Comparison of ENCODE assay signal across 24 cellular contexts in genomic region chr9:2286825-2287455, GRCh38.
DNase-seq lines count a peak whose midpoint lies in the region; ATAC-seq, FAIRE-seq and TF ChIP-seq lines count a peak whose summit lies in the region.
"Had no signal": no experiment of that assay in that cellular context is flagged by ENCODE, and none has a peak within 500 bp of the region (broad histone marks: within the 10 kb centered on the region; RNA-seq: fewer than 3 reads in every experiment).

No MANE protein-coding gene starts in this region.

- WGBS in smooth muscle cell (ENCODE audit: low lambda C conversion rate): 89% methylated on average over 5 of the region's 5 CpGs

- H2AFZ ChIP-seq in Karpas-422 (ENCODE audit: low read length) (no peak overlapping the region), smooth muscle cell (ENCODE audit: low read depth) (no peak overlapping the region)

- H3K27me3 Mint-ChIP-seq in nephron (ENCODE audit: low read depth): no peaks in the 10 kb centered on the region

- peaks cover 64% of the 10 kb centered on the region for H3K4me1 Mint-ChIP-seq in nephron
- H3K4me1 Mint-ChIP-seq: B cell had no signal

- no peaks in the 10 kb centered on the region for H3K9me3 Mint-ChIP-seq in nephron
- H3K9me3 Mint-ChIP-seq: CD4-positive, alpha-beta T cell had no signal

- H3K4me1 ChIP-seq in BLaER1: peaks cover 92% of the 10 kb centered on the region
- H3K4me1 ChIP-seq in Karpas-422 (ENCODE audit: low read length): peaks cover 83% of the 10 kb centered on the region
- peaks cover 3% of the 10 kb centered on the region for H3K4me1 ChIP-seq in smooth muscle cell (ENCODE audit: low read depth)
- peaks cover 0 to 1% of the 10 kb centered on the region in 2 donors for H3K4me1 ChIP-seq in kidney (ENCODE audit: control insufficient read depth in 1 of 2, insufficient read depth in 1 of 2, low read depth in 1 of 2, low read length in 2 of 2)

- H4K20me1 ChIP-seq in BLaER1: no peaks in the 10 kb centered on the region
- H4K20me1 ChIP-seq in Karpas-422 (ENCODE audit: insufficient read depth, low read depth, low read length): no peaks in the 10 kb centered on the region
- H4K20me1 ChIP-seq in smooth muscle cell (ENCODE audit: low read depth): no peaks in the 10 kb centered on the region

- TF ChIP-seq CTCF in nephron (IDR thresholded peaks at IDR 0.05; ENCODE audit: unreplicated experiment in 3 of 3) (no peak), smooth muscle cell (IDR thresholded peaks at IDR 0.05; ENCODE audit: borderline replicate concordance, insufficient read depth, poor library complexity, severe bottlenecking) (no peak), kidney (IDR thresholded peaks at IDR 0.05; ENCODE audit: borderline replicate concordance, extremely low read depth, insufficient read depth) (no peak)

- H3K4me2 ChIP-seq in BLaER1 (peak overlapping the region; percentile 80), Karpas-422 (ENCODE audit: low read depth, low read length, poor library complexity, severe bottlenecking) (peak overlapping the region; percentile 60), smooth muscle cell (no peak overlapping the region)
- H3K4me2 ChIP-seq: SK-N-SH had no signal

- no peak overlapping the region for H3K4me3 Mint-ChIP-seq in nephron
- H3K4me3 Mint-ChIP-seq: B cell; CD4-positive, alpha-beta T cell had no signal

- H3K36me3 ChIP-seq in BLaER1 (no peaks in the 10 kb centered on the region), Karpas-422 (ENCODE audit: insufficient read depth, low read length) (no peaks in the 10 kb centered on the region), smooth muscle cell (ENCODE audit: low read depth) (no peaks in the 10 kb centered on the region), kidney (ENCODE audit: control insufficient read depth in 1 of 2, insufficient read depth in 2 of 2, low read length in 2 of 2) (no peaks in the 10 kb centered on the region)

- H3K27me3 ChIP-seq in BLaER1 (no peaks in the 10 kb centered on the region), Karpas-422 (ENCODE audit: low read length) (no peaks in the 10 kb centered on the region), smooth muscle cell (ENCODE audit: low read depth) (no peaks in the 10 kb centered on the region)

- no peaks in the 10 kb centered on the region for H3F3A ChIP-seq in smooth muscle cell (ENCODE audit: low read depth)

- H3K79me2 ChIP-seq in Karpas-422 (ENCODE audit: low read length) (no peaks in the 10 kb centered on the region), smooth muscle cell (ENCODE audit: low read depth) (no peaks in the 10 kb centered on the region)

- peaks cover under 1% of the 10 kb centered on the region; the same call in 1 of the 2 replicates for H3K9me3 ChIP-seq in BLaER1
- no peaks in the 10 kb centered on the region for H3K9me3 ChIP-seq in Karpas-422 (ENCODE audit: low read length)
- no peaks in the 10 kb centered on the region for H3K9me3 ChIP-seq in smooth muscle cell (replicated peaks; ENCODE audit: low read depth)
- H3K9me3 ChIP-seq in kidney (ENCODE audit: control insufficient read depth in 1 of 2, low read length in 2 of 2): no peaks in the 10 kb centered on the region
- H3K9me3 ChIP-seq: SK-N-SH had no signal

- DNase-seq in Karpas-422 (no peak), left lobe of liver (ENCODE audit: low spot score) (no peak), substantia nigra (lab: John Stamatoyannopoulos, UW) (no peak), NCI-H748 (lab: John Stamatoyannopoulos, UW; ENCODE audit: unreplicated experiment) (no peak), smooth muscle cell (lab: John Stamatoyannopoulos, UW; ENCODE audit: unreplicated experiment) (no peak), kidney (no peak)
- DNase-seq: CD4-positive, alpha-beta T cell; DMS153; IMR-90; MM.1S; NCI-H1092; NCI-H146; NCI-H2029 treated with DMSO at 0.1 percent for 48 hours; NCI-H748 treated with DMSO at 0.1 percent for 48 hours; NK-92 treated with Interleukin-12 subunit alpha and Interleukin-12 subunit beta, amount 100 ng/mL, for 24 hours; OCI-M1; SHP77 treated with DMSO at 0.1 percent for 48 hours; SK-N-SH had no signal

- peak overlapping the region; percentile 98 for H3K27ac ChIP-seq in BLaER1
- H3K27ac ChIP-seq in Karpas-422 (ENCODE audit: low read length): peak overlapping the region; percentile 95
- no peak overlapping the region for H3K27ac ChIP-seq in substantia nigra (ENCODE audit: low read depth, low read length, poor library complexity, severe bottlenecking)
- H3K27ac ChIP-seq in smooth muscle cell (ENCODE audit: low read depth): no peak overlapping the region
- H3K27ac ChIP-seq in kidney (ENCODE audit: low read depth in 2 of 2, low read length in 2 of 2): no peak overlapping the region
- H3K27ac ChIP-seq: HL-60 had no signal

- H3K9ac ChIP-seq in BLaER1 (peak overlapping the region; percentile 45; the same call in 1 of the 2 replicates), Karpas-422 (ENCODE audit: low read length) (peak overlapping the region; percentile 28), smooth muscle cell (ENCODE audit: low read depth) (no peak overlapping the region), kidney (ENCODE audit: low read length in 2 of 2) (no peak overlapping the region)
- H3K9ac ChIP-seq: SK-N-SH had no signal

- intact Hi-C loops in kidney (cut with DNase I): no loop called here

- no peaks in the 10 kb centered on the region for H3K36me3 Mint-ChIP-seq in nephron (ENCODE audit: low read depth)

- FAIRE-seq in kidney (lab: Jason Lieb, UNC): no peak
- FAIRE-seq: GM12892, GM18507 had no signal

- ATAC-seq in left lobe of liver: peak; percentile 74

- peak overlapping the region in 2 of 3 experiments; percentile 30 to 31 for H3K27ac Mint-ChIP-seq in nephron
- H3K27ac Mint-ChIP-seq: B cell; CD4-positive, alpha-beta T cell had no signal

- H3K9me2 ChIP-seq in Karpas-422 (replicated peaks; ENCODE audit: insufficient read depth, low read length): no peaks in the 10 kb centered on the region
- H3K9me2 ChIP-seq: SK-N-SH had no signal

- H3K4me3 ChIP-seq in BLaER1 (no peak overlapping the region), Karpas-422 (ENCODE audit: low read length) (no peak overlapping the region), smooth muscle cell (no peak overlapping the region), kidney (ENCODE audit: low read length in 2 of 2) (no peak overlapping the region)

Comparison
In these comparisons a context has a peak if more than half of its experiments do, and no peak if none do; other contexts are left out.
1. H3K27ac ChIP-seq: peak in BLaER1 (single experiment) and Karpas-422 (single experiment); none in substantia nigra (single experiment), smooth muscle cell (single experiment) and kidney (0 of 2).
2. H3K9ac ChIP-seq: peak in BLaER1 (single experiment) and Karpas-422 (single experiment); none in smooth muscle cell (single experiment) and kidney (0 of 2).